ENCODE assay signal across 25 cellular contexts in genomic region chr9:8677725-8678124, GRCh38.
DNase-seq lines count a peak whose midpoint lies in the region; ATAC-seq and TF ChIP-seq lines count a peak whose summit lies in the region.
"Had no signal": no experiment of that assay in that cellular context is flagged by ENCODE, and none has a peak within 500 bp of the region (broad histone marks: within the 10 kb centered on the region; RNA-seq: fewer than 3 reads in every experiment).

No MANE protein-coding gene starts in this region.

- CTCF ChIA-PET in Caco-2 (lab: Charles Lee), result no interaction called here

- no TSS peak for BruUV-seq in Caco-2 (replicated peaks; lab: Mats Ljungman, UMichigan)

- H3K9me3 ChIP-seq in left ventricle myocardium inferior (replicated peaks) (no peaks in the 10 kb centered on the region), Caco-2 (no peaks in the 10 kb centered on the region)
- H3K9me3 ChIP-seq: BE2C, colonic mucosa, esophagus muscularis mucosa, sigmoid colon had no signal

- H3K9me3 Mint-ChIP-seq in nephron (no peaks in the 10 kb centered on the region), Caco-2 (ENCODE audit: unreplicated experiment) (no peaks in the 10 kb centered on the region)
- H3K9me3 Mint-ChIP-seq: effector memory CD8-positive, alpha-beta T cell; naive B cell; stimulated activated naive CD8-positive, alpha-beta T cell treated with anti-CD3 and anti-CD28 coated beads, Interleukin-15, amount 100 ng/mL, for 72 hours had no signal

- H3K4me1 ChIP-seq in left ventricle myocardium inferior (peaks cover 21% of the 10 kb centered on the region), Caco-2 (peaks cover 14% of the 10 kb centered on the region; the same call in 1 of the 2 replicates)
- H3K4me1 ChIP-seq: BE2C, colonic mucosa, sigmoid colon had no signal

- DNase-seq in left ventricle myocardium superior (no peak), left ventricle myocardium inferior (no peak), epithelial cell of proximal tubule (ENCODE audit: low read depth) (no peak), AG08395 (ENCODE audit: low spot score) (no peak), Caco-2 (no peak)
- DNase-seq: activated CD8-positive, alpha-beta T cell treated with anti-CD3 and anti-CD28 coated beads, Interleukin-2, amount 10 ng/mL, durations not matched to agents 7 days and 5 days; activated gamma-delta T cell; BE2C; colonic mucosa; effector memory CD8-positive, alpha-beta T cell; hypothalamus; Karpas-422; MV-4-11; naive B cell; NCI-H1694; NCI-H2171; NCI-H526 treated with DMSO at 0.1 percent for 48 hours; sigmoid colon; stimulated activated naive CD8-positive, alpha-beta T cell treated with anti-CD3 and anti-CD28 coated beads, Interleukin-15, amount 100 ng/mL, for 72 hours; trophoblast cell had no signal

- no peak for TF ChIP-seq CTCF in left ventricle myocardium inferior (IDR thresholded peaks at IDR 0.05; ENCODE audit: borderline replicate concordance)
- TF ChIP-seq CTCF in epithelial cell of proximal tubule (conservative IDR thresholded peaks at IDR 0.05; ENCODE audit: low read depth, low read length), result no peak
- no peak for TF ChIP-seq CTCF in nephron (IDR thresholded peaks at IDR 0.05; ENCODE audit: unreplicated experiment in 3 of 3)
- TF ChIP-seq CTCF in Caco-2 (IDR thresholded peaks at IDR 0.05; ENCODE audit: insufficient read depth in 1 of 2, low read depth in 1 of 2, low read length in 1 of 2, severe bottlenecking in 1 of 2, unreplicated experiment in 1 of 2), result no peak

- H3K36me3 Mint-ChIP-seq in nephron (ENCODE audit: low read depth) (no peaks in the 10 kb centered on the region), Caco-2 (ENCODE audit: insufficient read depth, unreplicated experiment) (no peaks in the 10 kb centered on the region)
- H3K36me3 Mint-ChIP-seq: memory B cell, naive B cell had no signal

- intact Hi-C loops in left ventricle myocardium superior (cut with micrococcal nuclease), result no loop called here
- intact Hi-C loops in left ventricle myocardium inferior (cut with micrococcal nuclease), result no loop called here
- intact Hi-C loops in Caco-2 (cut with micrococcal nuclease; ENCODE audit: unreplicated experiment), result loop anchor here (5.0 kb wide), 1 partner anchor 180 kb away; no protein-coding TSS in a partner anchor

- H3K27me3 ChIP-seq in left ventricle myocardium inferior (ENCODE audit: low read depth) (no peaks in the 10 kb centered on the region), Caco-2 (replicated peaks; ENCODE audit: control insufficient read depth, insufficient read depth, low read length) (no peaks in the 10 kb centered on the region)
- H3K27me3 ChIP-seq: BE2C, colonic mucosa, esophagus muscularis mucosa, sigmoid colon had no signal

- H3K27ac Mint-ChIP-seq in nephron, result peak overlapping the region; percentile 54 to 71 (median 61)
- no peak overlapping the region for H3K27ac Mint-ChIP-seq in Caco-2 (ENCODE audit: unreplicated experiment)
- H3K27ac Mint-ChIP-seq: activated CD8-positive, alpha-beta T cell treated with anti-CD3 and anti-CD28 coated beads, Interleukin-2, amount 10 ng/mL, durations not matched to agents 7 days and 5 days; effector memory CD8-positive, alpha-beta T cell; memory B cell; naive B cell; stimulated activated naive CD8-positive, alpha-beta T cell treated with anti-CD3 and anti-CD28 coated beads, Interleukin-15, amount 100 ng/mL, for 72 hours had no signal

- POLR2A ChIA-PET in Caco-2 (lab: Charles Lee), result no interaction called here

- no peak overlapping the region for H3K4me3 Mint-ChIP-seq in nephron
- no peak overlapping the region for H3K4me3 Mint-ChIP-seq in Caco-2 (ENCODE audit: unreplicated experiment)
- H3K4me3 Mint-ChIP-seq: activated CD8-positive, alpha-beta T cell treated with anti-CD3 and anti-CD28 coated beads, Interleukin-2, amount 10 ng/mL, durations not matched to agents 7 days and 5 days; effector memory CD8-positive, alpha-beta T cell; memory B cell; stimulated activated naive CD8-positive, alpha-beta T cell treated with anti-CD3 and anti-CD28 coated beads, Interleukin-15, amount 100 ng/mL, for 72 hours had no signal

- no peaks in the 10 kb centered on the region for H3K36me3 ChIP-seq in left ventricle myocardium inferior
- H3K36me3 ChIP-seq in Caco-2 (ENCODE audit: control insufficient read depth, insufficient read depth, low read length), result no peaks in the 10 kb centered on the region
- H3K36me3 ChIP-seq: BE2C, colonic mucosa, esophagus muscularis mucosa, sigmoid colon had no signal

- peaks cover 3% of the 10 kb centered on the region for H3K27me3 Mint-ChIP-seq in nephron (ENCODE audit: low read depth)
- no peaks in the 10 kb centered on the region for H3K27me3 Mint-ChIP-seq in Caco-2 (ENCODE audit: insufficient read depth, unreplicated experiment)
- H3K27me3 Mint-ChIP-seq: effector memory CD8-positive, alpha-beta T cell; naive B cell; stimulated activated naive CD8-positive, alpha-beta T cell treated with anti-CD3 and anti-CD28 coated beads, Interleukin-15, amount 100 ng/mL, for 72 hours had no signal

- H3K27ac ChIP-seq in left ventricle myocardium inferior (replicated peaks), result no peak overlapping the region
- H3K27ac ChIP-seq: colonic mucosa, esophagus muscularis mucosa, sigmoid colon had no signal

- ATAC-seq in left ventricle myocardium superior, result peak; percentile 65
- no peak for ATAC-seq in HG03025 (IDR thresholded peaks at IDR 0.05; ENCODE audit: low FRiP score, unreplicated experiment)
- no peak for ATAC-seq in GM18873 (IDR thresholded peaks at IDR 0.05; ENCODE audit: low FRiP score, unreplicated experiment)
- ATAC-seq: activated CD8-positive, alpha-beta T cell treated with anti-CD3 and anti-CD28 coated beads, Interleukin-2, amount 10 ng/mL, durations not matched to agents 7 days and 5 days; effector memory CD8-positive, alpha-beta T cell; stimulated activated naive CD8-positive, alpha-beta T cell treated with anti-CD3 and anti-CD28 coated beads, Interleukin-15, amount 100 ng/mL, for 72 hours had no signal

- peaks cover 69% of the 10 kb centered on the region for H3K4me1 Mint-ChIP-seq in nephron
- H3K4me1 Mint-ChIP-seq in Caco-2 (ENCODE audit: low read depth, unreplicated experiment), result no peaks in the 10 kb centered on the region
- H3K4me1 Mint-ChIP-seq: memory B cell; naive B cell; stimulated activated naive CD8-positive, alpha-beta T cell treated with anti-CD3 and anti-CD28 coated beads, Interleukin-15, amount 100 ng/mL, for 72 hours had no signal

- H3K4me3 ChIP-seq in left ventricle myocardium inferior, result no peak overlapping the region
- peak overlapping the region; percentile 6 for H3K4me3 ChIP-seq in epithelial cell of proximal tubule (ENCODE audit: low read depth, low read length)
- no peak overlapping the region for H3K4me3 ChIP-seq in Caco-2 (ENCODE audit: low read depth, low read length)
- H3K4me3 ChIP-seq: colonic mucosa, esophagus muscularis mucosa, sigmoid colon had no signal
